Comparison of ENCODE assay signal across 8 cellular contexts in the genomic region with DNA sequence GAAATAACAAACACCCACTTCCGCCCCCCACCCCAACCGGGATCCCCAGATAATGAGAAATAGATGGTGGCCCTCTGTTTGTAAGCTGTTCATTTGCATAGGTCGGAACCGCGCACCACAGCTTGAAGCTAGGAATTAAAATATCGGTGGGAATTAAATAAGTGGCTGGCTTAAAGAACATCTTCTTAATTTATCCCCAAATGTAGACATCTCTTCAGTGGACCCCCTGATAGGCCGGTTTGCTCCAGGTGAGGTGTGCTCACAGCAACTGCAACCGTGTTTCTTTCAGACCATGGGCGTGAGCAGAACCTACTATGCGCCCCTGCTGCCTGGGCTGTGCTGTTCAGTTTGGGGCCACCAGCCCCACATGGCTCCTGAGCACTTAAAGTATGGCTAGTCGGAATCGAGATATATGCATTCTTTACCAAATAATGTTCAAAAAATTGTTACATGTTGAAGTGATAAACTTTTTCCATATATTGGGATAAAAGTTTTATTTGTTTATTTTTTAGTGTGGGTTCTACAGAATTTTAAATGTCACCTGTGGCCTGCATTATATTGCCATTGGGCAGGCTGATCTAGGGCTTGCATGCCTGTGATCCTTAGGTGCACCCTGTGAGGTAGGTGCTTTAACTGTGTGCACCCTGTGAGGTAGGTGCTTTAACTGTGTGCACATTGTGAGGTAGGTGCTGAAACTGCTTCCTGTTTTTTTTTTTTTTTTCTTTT. TPM values are rescaled to one million over a fixed set of nuclear protein-coding genes. Genes with fewer than 3 reads are reported as not detected.
DNase-seq lines count a peak whose midpoint lies in the region; ATAC-seq, FAIRE-seq and TF ChIP-seq lines count a peak whose summit lies in the region.

No MANE protein-coding gene starts in this region.

- H3K27me3 ChIP-seq in endothelial cell of umbilical vein (ENCODE audit: control insufficient read depth in 2 of 2, insufficient read depth in 2 of 2, low read length in 2 of 2) (no peaks in the 10 kb centered on the region), osteoblast (ENCODE audit: insufficient read depth, low read length) (no peaks in the 10 kb centered on the region)

- H3K9me1 ChIP-seq in endothelial cell of umbilical vein (replicated peaks; ENCODE audit: control insufficient read depth, extremely low read depth, insufficient read depth, low read length), result no peaks in the 10 kb centered on the region

- FAIRE-seq in endothelial cell of umbilical vein (lab: Jason Lieb, UNC), result no peak

- H3K4me3 ChIP-seq in SK-N-MC, result peak overlapping the region; percentile 96
- peak overlapping the region; percentile 51 to 92 (median 55) for H3K4me3 ChIP-seq in endothelial cell of umbilical vein (replicated peaks in 1 of 3; ENCODE audit: insufficient read depth in 1 of 3, low read depth in 1 of 3, low read length in 3 of 3)
- H3K4me3 ChIP-seq in osteoblast (ENCODE audit: insufficient read depth, low read length), result peak overlapping the region; percentile 88

- H2AFZ ChIP-seq in endothelial cell of umbilical vein (ENCODE audit: low read depth, low read length) (peak overlapping the region; percentile 61), osteoblast (ENCODE audit: low read length) (peak overlapping the region; percentile 98)

- TF ChIP-seq POLR2A in endothelial cell of umbilical vein (IDR thresholded peaks at IDR 0.05; ENCODE audit: low read depth, low read length), result no peak

- CTCF ChIA-PET in endothelial cell of umbilical vein (lab: Charles Lee), result interaction anchor here (0.9 to 1.6 kb wide), 7 partner anchors 10 to 204 kb away, joined by 3 to 7 read pairs (median 5); a partner anchor contains a TSS

- H4K20me1 ChIP-seq in endothelial cell of umbilical vein (replicated peaks; ENCODE audit: control insufficient read depth, extremely low read depth, insufficient read depth, low read length) (peaks cover 9% of the 10 kb centered on the region), osteoblast (ENCODE audit: insufficient read depth, low read length) (peaks cover 24% of the 10 kb centered on the region)

- H3K27ac ChIP-seq in SK-N-MC, result peak overlapping the region; percentile 87
- peak overlapping the region; percentile 65 for H3K27ac ChIP-seq in endothelial cell of umbilical vein (ENCODE audit: insufficient read depth, low read depth, low read length)
- H3K27ac ChIP-seq in osteoblast (ENCODE audit: low read depth, low read length), result peak overlapping the region; percentile 96

- peak; percentile 11 for DNase-seq in activated CD4-positive, alpha-beta T cell treated with anti-CD3 and anti-CD28 coated beads for 48 hours
- DNase-seq in activated CD4-positive, alpha-beta T cell treated with anti-CD3 and anti-CD28 coated beads, Interleukin-2, amount 50 U/mL, for 48 hours, result no peak
- DNase-seq in SK-N-MC (ENCODE audit: low read depth, low spot score), result no peak
- DNase-seq in endothelial cell of umbilical vein (ENCODE audit: low read depth, low spot score), result no peak
- DNase-seq in osteoblast (ENCODE audit: insufficient read length, low spot score, missing footprints), result no peak
- DNase-seq in OCI-M2 (lab: John Stamatoyannopoulos, UW; ENCODE audit: unreplicated experiment), result no peak

- H3K4me2 ChIP-seq in endothelial cell of umbilical vein (ENCODE audit: insufficient read depth, low read length) (peak overlapping the region; percentile 72), osteoblast (ENCODE audit: insufficient read depth, low read length) (peak overlapping the region; percentile 94)

- TSS peak; percentile 72 for BruUV-seq in endothelial cell of umbilical vein (replicated peaks; lab: Mats Ljungman, UMichigan)

- H3K36me3 ChIP-seq in SK-N-MC (ENCODE audit: insufficient read depth, low read length), result 0 out of 2 replicates have a peak, but pooled peaks cover 6% of the 10 kb centered on the region
- no peaks in the 10 kb centered on the region for H3K36me3 ChIP-seq in endothelial cell of umbilical vein (ENCODE audit: control insufficient read depth in 2 of 2, extremely low read depth in 1 of 2, insufficient read depth in 2 of 2, low read length in 2 of 2)
- H3K36me3 ChIP-seq in osteoblast (ENCODE audit: insufficient read depth, low read length), result no peaks in the 10 kb centered on the region

- dilution Hi-C loops in endothelial cell of umbilical vein (cut with MboI; ENCODE audit: extremely low pct_ligation_motif_present, low sequenced_read_pairs), result no loop called here

- intact Hi-C loops in endothelial cell of umbilical vein (cut with micrococcal nuclease), result loop anchor here (1.0 to 10.0 kb wide), 7 partner anchors 25 to 357 kb away; a partner anchor contains a TSS

- POLR2A ChIA-PET in endothelial cell of umbilical vein (lab: Charles Lee), result no interaction called here

- ATAC-seq in HG02759 (IDR thresholded peaks at IDR 0.05; ENCODE audit: unreplicated experiment) (peak; percentile 21), HG03469 (IDR thresholded peaks at IDR 0.05; ENCODE audit: unreplicated experiment) (no peak)

- no peak for TF ChIP-seq CTCF in endothelial cell of umbilical vein (IDR thresholded peaks at IDR 0.05; ENCODE audit: extremely low read depth in 1 of 2, insufficient read depth in 1 of 2, low read depth in 1 of 2, low read length in 2 of 2)
- no peak for TF ChIP-seq CTCF in osteoblast (IDR thresholded peaks at IDR 0.05; ENCODE audit: extremely low read depth, low read depth, low read length)

- H3K9me3 ChIP-seq in SK-N-MC (ENCODE audit: low read depth, low read length), result no peaks in the 10 kb centered on the region
- H3K9me3 ChIP-seq in endothelial cell of umbilical vein (replicated peaks; ENCODE audit: control insufficient read depth, insufficient read depth, low read length), result no peaks in the 10 kb centered on the region
- no peaks in the 10 kb centered on the region for H3K9me3 ChIP-seq in osteoblast (ENCODE audit: low read depth, low read length)

- H3K79me2 ChIP-seq in endothelial cell of umbilical vein (ENCODE audit: control insufficient read depth, insufficient read depth, low read length) (peaks cover 37% of the 10 kb centered on the region), osteoblast (ENCODE audit: insufficient read depth, low read length) (peaks cover 42% of the 10 kb centered on the region)

- H3K9ac ChIP-seq in SK-N-MC (ENCODE audit: insufficient read length), result peak overlapping the region; percentile 91
- H3K9ac ChIP-seq in endothelial cell of umbilical vein (replicated peaks; ENCODE audit: extremely low read depth, insufficient read depth, low read length), result peak overlapping the region; percentile 68

- peaks cover 18% of the 10 kb centered on the region for H3K4me1 ChIP-seq in endothelial cell of umbilical vein (ENCODE audit: control insufficient read depth, extremely low read depth, insufficient read depth, low read length)
- peaks cover 19% of the 10 kb centered on the region for H3K4me1 ChIP-seq in osteoblast (ENCODE audit: insufficient read depth, low read length)

TF ChIP-seq in endothelial cell of umbilical vein, 7 proteins besides CTCF, POLR2A, EP300 and RAD21:
- TF ChIP-seq, protein P1, sequence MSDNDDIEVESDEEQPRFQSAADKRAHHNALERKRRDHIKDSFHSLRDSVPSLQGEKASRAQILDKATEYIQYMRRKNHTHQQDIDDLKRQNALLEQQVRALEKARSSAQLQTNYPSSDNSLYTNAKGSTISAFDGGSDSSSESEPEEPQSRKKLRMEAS (IDR thresholded peaks at IDR 0.05; ENCODE audit: insufficient read depth, insufficient read length), result no peak
- TF ChIP-seq MYC (IDR thresholded peaks at IDR 0.05; ENCODE audit: low read depth, low read length) (no peak), POLR2AphosphoS5 (IDR thresholded peaks at IDR 0.05; ENCODE audit: insufficient read depth, low read depth, low read length) (no peak), GATA2 (IDR thresholded peaks at IDR 0.05; ENCODE audit: insufficient read depth, insufficient read length, low read depth, low read length) (no peak), FOS (IDR thresholded peaks at IDR 0.05; ENCODE audit: borderline replicate concordance, insufficient read depth, low read length) (no peak), EZH2 (IDR thresholded peaks at IDR 0.05; ENCODE audit: borderline replicate concordance, low read depth, low read length, severe bottlenecking) (no peak)
TF ChIP-seq in endothelial cell of umbilical vein: peak in this region for 0.

RNA-seq across cellular contexts. Expression of a gene that starts 0.8 kb away (rescaled TPM):
- total RNA-seq in endothelial cell of umbilical vein, result 41.1 and 43.6 TPM in 2 replicates
- 8.2 and 8.3 TPM in 2 replicates for polyA plus RNA-seq in endothelial cell of umbilical vein
- 4.9 and 7.3 TPM in 2 replicates for polyA plus RNA-seq in endothelial cell of umbilical vein (2011; cell fraction: cytosol; rRNA removed)
- polyA plus RNA-seq in endothelial cell of umbilical vein (2011; cell fraction: nucleus; rRNA removed), result 55.9 and 65.8 TPM in 2 replicates
- 13.5 and 16.3 TPM in 2 replicates for polyA plus RNA-seq in endothelial cell of umbilical vein (2012)
- polyA minus RNA-seq in endothelial cell of umbilical vein, result 68.4 and 71.1 TPM in 2 replicates
- 39.0 TPM for polyA minus RNA-seq in endothelial cell of umbilical vein (2011; cell fraction: cytosol; rRNA and poly(A)+ RNA removed)
- polyA minus RNA-seq in endothelial cell of umbilical vein (2011; cell fraction: nucleus; rRNA and poly(A)+ RNA removed), result 78.9 and 114 TPM in 2 replicates
- 53.6 and 55.7 TPM in 2 replicates for total RNA-seq in osteoblast
